11 cellular contexts compared by ENCODE assay signal in genomic region chr2:209757200-209757599, GRCh38. TPM values are rescaled to one million over a fixed set of nuclear protein-coding genes. Genes with fewer than 3 reads are reported as not detected.
"Had no signal": no experiment of that assay in that cellular context is flagged by ENCODE, and none has a peak within 500 bp of the region (broad histone marks: within the 10 kb centered on the region; RNA-seq: fewer than 3 reads in every experiment).

No MANE protein-coding gene starts in this region.

- H3K4me3 ChIP-seq: GM23248, HAP-1, K562 had no signal

- H3K9ac ChIP-seq: GM23248 had no signal

- FAIRE-seq: HTR-8/SVneo, K562 had no signal

- H2AFZ ChIP-seq: GM23248 had no signal

- H3K9me3 ChIP-seq: HAP-1 had no signal

- ATAC-seq: HCT116, K562 had no signal

- DNase-seq: GM23248, H7, HFFc6, IMR-90, KG1 had no signal

- H3K36me3 ChIP-seq: HAP-1 had no signal

- H3K27ac ChIP-seq: GM23248 had no signal

RNA-seq across cellular contexts. Expression of gene UNC80, which starts 14.4 kb away (rescaled TPM):
- total RNA-seq: GM23248, H4, HFFc6, HT-29, IMR-90 had no signal
- polyA plus RNA-seq: GM23248, IMR-90 had no signal
